18 cellular contexts compared by ENCODE assay signal in the genomic region with DNA sequence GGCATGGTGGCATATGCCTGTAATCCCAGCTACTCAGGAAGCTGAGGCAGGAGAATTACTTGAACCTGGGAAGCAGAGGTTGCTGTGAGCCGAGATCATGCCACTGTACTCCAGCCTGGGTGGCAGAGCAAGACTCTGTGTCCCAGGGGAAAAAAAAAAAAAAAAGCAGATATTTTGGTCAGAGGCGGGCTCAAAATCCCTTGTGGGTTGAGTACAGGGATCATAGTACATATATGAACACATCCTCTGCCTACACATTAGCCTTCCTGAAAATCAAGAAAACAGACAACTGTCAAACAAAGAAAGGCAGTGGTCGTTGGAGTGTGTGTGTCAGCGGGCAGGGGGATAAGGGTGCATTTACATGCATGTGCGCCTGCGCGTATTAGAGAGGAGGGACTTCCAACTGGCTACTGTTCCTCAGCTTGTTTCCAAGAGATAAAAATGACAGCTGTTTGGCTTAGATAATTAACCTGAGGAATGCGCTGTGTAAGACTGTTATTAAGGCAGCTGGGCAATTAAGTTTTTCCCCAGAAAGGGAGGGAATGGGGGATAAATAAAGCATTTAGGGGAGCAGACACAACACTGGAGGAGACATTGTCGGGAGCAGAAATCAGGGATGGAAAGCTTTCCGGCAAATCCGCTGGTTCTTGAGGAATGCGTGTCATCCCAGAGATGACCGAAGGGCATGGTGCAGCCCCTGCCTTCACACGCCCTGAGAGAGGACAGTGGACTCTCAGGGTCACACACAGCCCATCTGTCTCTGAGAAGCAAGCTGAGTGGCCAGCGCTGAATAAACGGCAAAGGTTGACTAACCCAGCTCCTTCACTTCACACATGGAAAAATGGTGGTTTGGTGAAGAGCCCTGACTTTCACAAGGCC. TPM values are rescaled to one million over a fixed set of nuclear protein-coding genes. Genes with fewer than 3 reads are reported as not detected.
DNase-seq lines count a peak whose midpoint lies in the region; ATAC-seq lines count a peak whose summit lies in the region.
"Had no signal": no experiment of that assay in that cellular context is flagged by ENCODE, and none has a peak within 500 bp of the region (broad histone marks: within the 10 kb centered on the region; RNA-seq: fewer than 3 reads in every experiment).

No MANE protein-coding gene starts in this region.

- peak overlapping the region; percentile 43 for H3K9ac ChIP-seq in adipocyte (ENCODE audit: low read length)

- intact Hi-C loops in activated CD4-positive, alpha-beta T cell treated with anti-CD3 and anti-CD28 coated beads, Interleukin-2, amount 10 ng/mL, durations not matched to agents 24 days and 14 days (cut with micrococcal nuclease), result no loop called here

- peaks cover 8% of the 10 kb centered on the region for H3K36me3 Mint-ChIP-seq in activated CD4-positive, alpha-beta T cell treated with anti-CD3 and anti-CD28 coated beads, Interleukin-2, amount 10 ng/mL, durations not matched to agents 24 days and 14 days (ENCODE audit: low read depth)
- no peaks in the 10 kb centered on the region for H3K36me3 Mint-ChIP-seq in effector memory CD8-positive, alpha-beta T cell (ENCODE audit: insufficient read depth)

- no peak for ATAC-seq in effector memory CD8-positive, alpha-beta T cell (replicated peaks)
- ATAC-seq in HG02610 (IDR thresholded peaks at IDR 0.05; ENCODE audit: unreplicated experiment), result no peak
- ATAC-seq: stimulated activated naive CD8-positive, alpha-beta T cell treated with anti-CD3 and anti-CD28 coated beads, Interleukin-15, Interleukin-2, amounts not matched to agents 100 U/mL and 50 U/mL, for 24 hours had no signal

- DNase-seq in activated CD4-positive, alpha-beta T cell treated with anti-CD3 and anti-CD28 coated beads, Interleukin-2, amount 10 ng/mL, durations not matched to agents 24 days and 14 days, result no peak
- DNase-seq in activated CD4-positive, alpha-beta T cell treated with anti-CD3 and anti-CD28 coated beads, Interleukin-2, amount 50 U/mL, for 48 hours, result no peak
- DNase-seq in adipocyte (ENCODE audit: low read depth), result no peak
- DNase-seq in left kidney (ENCODE audit: low read depth, low spot score), result peak; percentile 46
- DNase-seq in effector memory CD8-positive, alpha-beta T cell, result no peak
- DNase-seq in NOMO-1 treated with DMSO at 0.1 percent for 48 hours (lab: John Stamatoyannopoulos, UW; ENCODE audit: unreplicated experiment), result no peak
- no peak for DNase-seq in MG63
- DNase-seq: activated CD4-positive, alpha-beta memory T cell treated with anti-CD3 and anti-CD28 coated beads, Interleukin-2, amount 10 ng/mL, durations not matched to agents 7 days and 5 days; COR-L47; dorsolateral prefrontal cortex; NCI-H446 treated with DMSO at 0.1 percent for 48 hours; RPMI8226; stimulated activated naive CD8-positive, alpha-beta T cell treated with anti-CD3 and anti-CD28 coated beads, Interleukin-15, Interleukin-2, amounts not matched to agents 100 U/mL and 50 U/mL, for 24 hours had no signal

- no peak overlapping the region for H3K4me3 ChIP-seq in adipocyte (ENCODE audit: low read length)
- no peak overlapping the region for H3K4me3 ChIP-seq in MG63
- H3K4me3 ChIP-seq: ascending aorta, dorsolateral prefrontal cortex, skin epidermis, vagina had no signal

- H3K27me3 ChIP-seq in adipocyte (replicated peaks; ENCODE audit: control insufficient read depth, insufficient read depth, low read length) (no peaks in the 10 kb centered on the region), MG63 (no peaks in the 10 kb centered on the region)
- H3K27me3 ChIP-seq: ascending aorta, dorsolateral prefrontal cortex, vagina had no signal

- H3K27ac Mint-ChIP-seq in activated CD4-positive, alpha-beta T cell treated with anti-CD3 and anti-CD28 coated beads, Interleukin-2, amount 10 ng/mL, durations not matched to agents 24 days and 14 days, result peak overlapping the region; percentile 1
- H3K27ac Mint-ChIP-seq in effector memory CD8-positive, alpha-beta T cell, result peak overlapping the region in 1 of 2 donors; percentile 9
- H3K27ac Mint-ChIP-seq: activated CD4-positive, alpha-beta memory T cell treated with anti-CD3 and anti-CD28 coated beads, Interleukin-2, amount 10 ng/mL, durations not matched to agents 7 days and 5 days had no signal

- no peaks in the 10 kb centered on the region for H3K9me3 Mint-ChIP-seq in activated CD4-positive, alpha-beta T cell treated with anti-CD3 and anti-CD28 coated beads, Interleukin-2, amount 10 ng/mL, durations not matched to agents 24 days and 14 days
- H3K9me3 Mint-ChIP-seq in effector memory CD8-positive, alpha-beta T cell, result no peaks in the 10 kb centered on the region
- H3K9me3 Mint-ChIP-seq: activated CD4-positive, alpha-beta memory T cell treated with anti-CD3 and anti-CD28 coated beads, Interleukin-2, amount 10 ng/mL, durations not matched to agents 7 days and 5 days had no signal

- no peaks in the 10 kb centered on the region for H3K27me3 Mint-ChIP-seq in activated CD4-positive, alpha-beta T cell treated with anti-CD3 and anti-CD28 coated beads, Interleukin-2, amount 10 ng/mL, durations not matched to agents 24 days and 14 days
- no peaks in the 10 kb centered on the region for H3K27me3 Mint-ChIP-seq in effector memory CD8-positive, alpha-beta T cell
- H3K27me3 Mint-ChIP-seq: activated CD4-positive, alpha-beta memory T cell treated with anti-CD3 and anti-CD28 coated beads, Interleukin-2, amount 10 ng/mL, durations not matched to agents 7 days and 5 days had no signal

- H3K9me3 ChIP-seq in adipocyte (ENCODE audit: control insufficient read depth, low read length) (no peaks in the 10 kb centered on the region), MG63 (no peaks in the 10 kb centered on the region)
- H3K9me3 ChIP-seq: ascending aorta, vagina had no signal

- no peaks in the 10 kb centered on the region for H3K36me3 ChIP-seq in adipocyte (ENCODE audit: control insufficient read depth, insufficient read depth, low read length, severe bottlenecking)
- H3K36me3 ChIP-seq in MG63, result no peaks in the 10 kb centered on the region
- H3K36me3 ChIP-seq: ascending aorta, vagina had no signal

- no peak overlapping the region for H3K4me3 Mint-ChIP-seq in activated CD4-positive, alpha-beta T cell treated with anti-CD3 and anti-CD28 coated beads, Interleukin-2, amount 10 ng/mL, durations not matched to agents 24 days and 14 days
- H3K4me3 Mint-ChIP-seq in effector memory CD8-positive, alpha-beta T cell, result no peak overlapping the region
- H3K4me3 Mint-ChIP-seq: activated CD4-positive, alpha-beta memory T cell treated with anti-CD3 and anti-CD28 coated beads, Interleukin-2, amount 10 ng/mL, durations not matched to agents 7 days and 5 days had no signal

- H3K4me1 Mint-ChIP-seq in activated CD4-positive, alpha-beta T cell treated with anti-CD3 and anti-CD28 coated beads, Interleukin-2, amount 10 ng/mL, durations not matched to agents 24 days and 14 days, result peaks cover 44% of the 10 kb centered on the region
- H3K4me1 Mint-ChIP-seq in effector memory CD8-positive, alpha-beta T cell (ENCODE audit: low read depth in 2 of 2), result peaks cover 0 to 4% of the 10 kb centered on the region in 2 donors

- H3K4me1 ChIP-seq in adipocyte (ENCODE audit: control insufficient read depth, insufficient read depth, low read length), result peaks cover 85% of the 10 kb centered on the region

RNA-seq across cellular contexts. Expression of gene LAMB3, which starts 6.4 kb away (rescaled TPM):
- total RNA-seq in activated CD4-positive, alpha-beta T cell treated with anti-CD3 and anti-CD28 coated beads, Interleukin-2, amount 10 ng/mL, durations not matched to agents 24 days and 14 days, result 20.3 and 21.0 TPM in 2 replicates
- total RNA-seq in MG63 (2014; rRNA removed; shearing (Covaris generic); ENCODE audit: low replicate concordance), result 1.5 and 4.7 TPM in 2 replicates

RNA-seq across cellular contexts. Expression of gene G0S2, which starts 29.4 kb away (rescaled TPM):
- total RNA-seq in activated CD4-positive, alpha-beta T cell treated with anti-CD3 and anti-CD28 coated beads, Interleukin-2, amount 10 ng/mL, durations not matched to agents 24 days and 14 days, result 449 and 477 TPM in 2 replicates
- 4.7 TPM in 1 of 2 replicates, not detected in the other for total RNA-seq in MG63 (2014; rRNA removed; shearing (Covaris generic); ENCODE audit: low replicate concordance)

RNA-seq across cellular contexts. Expression of gene HSD11B1, which starts 58.8 kb away (rescaled TPM):
- 15.1 TPM in 2 replicates for total RNA-seq in activated CD4-positive, alpha-beta T cell treated with anti-CD3 and anti-CD28 coated beads, Interleukin-2, amount 10 ng/mL, durations not matched to agents 24 days and 14 days
- not detected in 2 replicates for total RNA-seq in MG63 (2014; rRNA removed; shearing (Covaris generic); ENCODE audit: low replicate concordance)
- total RNA-seq: lung microvascular endothelial cell had no signal

Comparison
In these comparisons a context has a peak if more than half of its experiments do, and no peak if none do; other contexts are left out.
1. RNA of gene G0S2, which starts 29.4 kb away (total RNA-seq): 449 to 477 TPM in activated CD4-positive, alpha-beta T cell treated with anti-CD3 and anti-CD28 coated beads, Interleukin-2, amount 10 ng/mL, durations not matched to agents 24 days and 14 days; 4.7 TPM in MG63; every median in the first group is over 10 times any median in the second.
2. RNA of gene HSD11B1, which starts 58.8 kb away (total RNA-seq): 15.1 TPM in activated CD4-positive, alpha-beta T cell treated with anti-CD3 and anti-CD28 coated beads, Interleukin-2, amount 10 ng/mL, durations not matched to agents 24 days and 14 days; not detected in MG63; every median in the first group is over 10 times any median in the second.